ENCODE assay signal across 1 cellular context in the genomic region with DNA sequence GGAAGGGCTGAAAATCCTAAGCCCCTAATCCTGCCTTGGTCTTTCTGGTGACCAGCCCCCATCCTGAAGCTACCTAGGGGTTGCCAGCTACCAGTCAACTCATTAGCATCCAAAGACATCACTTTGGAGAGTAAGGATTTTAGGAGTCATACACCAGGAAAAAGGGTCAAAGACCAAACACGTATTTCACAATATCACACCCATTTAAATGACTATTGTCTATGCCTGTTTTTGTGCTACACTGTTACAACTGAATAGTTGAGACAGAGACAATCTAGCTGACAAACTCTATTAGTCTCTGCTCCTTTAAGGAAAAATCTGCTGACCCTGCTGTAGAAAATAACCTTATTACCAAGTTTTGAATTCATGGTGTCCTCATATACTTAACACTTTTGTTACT.
TF ChIP-seq lines count a peak whose summit lies in the region.

No MANE protein-coding gene starts in this region.

TF ChIP-seq in H1, 55 proteins besides CTCF, POLR2A, EP300 and RAD21:
- TF ChIP-seq CEBPB (IDR thresholded peaks at IDR 0.05; ENCODE audit: low read depth, low read length) (peak; percentile 20; the same call in 1 of the 2 replicates), PHF8 (conservative IDR thresholded peaks at IDR 0.05; ENCODE audit: low read depth, low read length) (no peak)
